ENCODE assay signal across 11 cellular contexts in the genomic region with DNA sequence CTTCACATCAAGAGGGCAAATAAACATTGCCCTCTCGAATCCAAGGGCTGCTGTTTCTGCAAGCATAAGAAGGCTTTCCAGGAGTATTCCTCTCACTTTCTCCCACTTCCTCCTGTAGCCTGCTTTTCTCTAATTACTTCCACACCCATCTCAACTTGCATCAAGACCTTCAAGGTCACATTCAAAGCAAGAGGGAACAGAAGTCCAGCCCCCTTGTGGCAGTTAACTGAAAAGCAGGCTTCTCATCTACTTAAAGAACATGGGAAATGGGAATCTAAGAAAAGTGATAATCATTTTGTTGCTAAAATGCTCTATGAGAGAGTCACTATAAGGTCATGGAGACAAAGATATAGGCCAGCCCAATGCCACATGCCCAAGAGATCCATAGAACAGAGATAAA.
DNase-seq lines count a peak whose midpoint lies in the region; ATAC-seq and TF ChIP-seq lines count a peak whose summit lies in the region.
"Had no signal": no experiment of that assay in that cellular context is flagged by ENCODE, and none has a peak within 500 bp of the region (broad histone marks: within the 10 kb centered on the region; RNA-seq: fewer than 3 reads in every experiment).

No MANE protein-coding gene starts in this region.

- peak; percentile 3 for DNase-seq in stimulated activated CD4-positive, alpha-beta T cell treated with anti-CD3 and anti-CD28 coated beads, Interleukin-15, amount 100 ng/mL, for 24 hours
- DNase-seq in stimulated activated CD4-positive, alpha-beta T cell treated with anti-CD3 and anti-CD28 coated beads, Interleukin-4, amount 100 ng/mL, for 4 hours = no peak
- DNase-seq in M059J (ENCODE audit: low read depth) (peak; percentile 43), choroid plexus epithelial cell (ENCODE audit: low read depth) (peak; percentile 40), upper lobe of right lung (no peak), cerebellar cortex (ENCODE audit: low spot score) (no peak), DMS153 (lab: John Stamatoyannopoulos, UW) (no peak)
- DNase-seq in stimulated activated CD4-positive, alpha-beta T cell treated with anti-CD3 and anti-CD28 coated beads, Interleukin-2, amount 100 ng/mL, for 24 hours = no peak
- DNase-seq: heart left ventricle, RPMI8226, thyroid gland had no signal

- H3K27ac ChIP-seq in upper lobe of right lung = no peak overlapping the region
- H3K27ac ChIP-seq: heart left ventricle, thyroid gland had no signal

- no peaks in the 10 kb centered on the region for H3K27me3 ChIP-seq in upper lobe of right lung
- H3K27me3 ChIP-seq: heart left ventricle, thyroid gland had no signal

- no peaks in the 10 kb centered on the region for H3K36me3 ChIP-seq in upper lobe of right lung
- H3K36me3 ChIP-seq: heart left ventricle, thyroid gland had no signal

- H3K4me3 ChIP-seq in choroid plexus epithelial cell (ENCODE audit: low read depth, low read length) (no peak overlapping the region), upper lobe of right lung (no peak overlapping the region)
- H3K4me3 ChIP-seq: heart left ventricle, thyroid gland had no signal

- no peak for ATAC-seq in upper lobe of right lung
- ATAC-seq: heart left ventricle had no signal

- intact Hi-C loops in upper lobe of right lung (cut with DNase I) = no loop called here

- no peaks in the 10 kb centered on the region for H3K9me3 ChIP-seq in upper lobe of right lung
- H3K9me3 ChIP-seq: heart left ventricle, thyroid gland had no signal

- no peaks in the 10 kb centered on the region for H3K4me1 ChIP-seq in upper lobe of right lung
- H3K4me1 ChIP-seq: heart left ventricle, thyroid gland had no signal

- peak; percentile 62 for TF ChIP-seq CTCF in choroid plexus epithelial cell (conservative IDR thresholded peaks at IDR 0.05; ENCODE audit: low read depth, low read length)
- peak; percentile 11 for TF ChIP-seq CTCF in upper lobe of right lung (IDR thresholded peaks at IDR 0.05)

Comparison
In these comparisons a context has a peak if more than half of its experiments do, and no peak if none do; other contexts are left out.
1. DNase-seq: peak in stimulated activated CD4-positive, alpha-beta T cell treated with anti-CD3 and anti-CD28 coated beads, Interleukin-15, amount 100 ng/mL, for 24 hours (single experiment), M059J (single experiment) and choroid plexus epithelial cell (single experiment); none in stimulated activated CD4-positive, alpha-beta T cell treated with anti-CD3 and anti-CD28 coated beads, Interleukin-4, amount 100 ng/mL, for 4 hours (0 of 2), upper lobe of right lung (single experiment), stimulated activated CD4-positive, alpha-beta T cell treated with anti-CD3 and anti-CD28 coated beads, Interleukin-2, amount 100 ng/mL, for 24 hours (0 of 2), cerebellar cortex (single experiment) and DMS153 (single experiment).